ENCODE assay signal across 8 cellular contexts in the genomic region with DNA sequence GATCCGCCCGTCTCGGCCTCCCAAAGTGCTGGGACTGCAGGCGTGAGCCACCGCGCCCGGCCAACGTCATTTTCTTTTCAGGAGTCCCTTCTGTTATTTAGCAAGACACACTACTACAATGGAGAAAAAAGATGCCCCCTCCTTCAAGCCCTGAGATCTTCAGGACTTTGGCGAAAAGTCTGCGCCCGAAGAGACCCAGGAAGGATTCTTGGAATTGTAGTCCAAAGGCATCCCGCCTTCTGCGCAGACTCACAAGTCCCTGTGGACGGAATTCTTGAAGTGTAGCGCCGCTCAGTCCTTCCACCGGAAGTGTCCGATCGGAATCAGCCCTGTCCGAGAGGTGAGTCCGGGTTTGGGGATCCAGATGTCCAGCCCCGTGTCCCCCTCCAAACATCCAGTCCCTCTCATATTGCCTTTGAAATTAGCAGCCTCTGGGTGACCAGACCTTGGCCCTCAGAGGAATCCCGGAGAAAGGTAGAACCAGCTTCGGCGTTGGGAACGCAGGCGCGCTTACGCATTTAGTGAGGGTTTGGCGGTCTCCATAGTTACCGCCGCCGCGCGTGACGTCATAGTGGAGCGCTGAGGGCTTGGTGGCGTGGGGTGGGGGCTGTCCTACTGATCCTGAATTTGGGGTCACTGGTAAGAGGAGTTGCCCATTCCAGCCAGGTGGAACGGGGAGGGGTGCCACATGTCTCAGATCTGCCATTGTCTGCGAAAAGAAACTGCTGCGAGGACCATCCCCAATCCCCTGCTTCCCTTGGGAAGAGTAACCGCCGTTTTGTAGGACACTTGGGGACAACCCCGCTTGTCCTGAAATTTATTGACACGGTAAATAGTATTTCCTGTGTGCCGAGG.
DNase-seq lines count a peak whose midpoint lies in the region; ATAC-seq and TF ChIP-seq lines count a peak whose summit lies in the region.

No MANE protein-coding gene starts in this region.

- no peaks in the 10 kb centered on the region for H3K27me3 Mint-ChIP-seq in activated naive CD4-positive, alpha-beta T cell treated with anti-CD3 and anti-CD28 coated beads, Interleukin-2, amount 50 U/mL, for 24 hours

- no peaks in the 10 kb centered on the region for H3K9me3 ChIP-seq in SK-N-MC (ENCODE audit: low read depth, low read length)

- H3K27ac Mint-ChIP-seq in activated naive CD4-positive, alpha-beta T cell treated with anti-CD3 and anti-CD28 coated beads, Interleukin-2, amount 50 U/mL, for 24 hours, result peak overlapping the region; percentile 95

- ATAC-seq in HG02571 (IDR thresholded peaks at IDR 0.05; ENCODE audit: unreplicated experiment), result peak; percentile 79

- H3K4me3 ChIP-seq in NB4 (ENCODE audit: low read depth, low read length) (peak overlapping the region; percentile 92), SK-N-MC (peak overlapping the region; percentile 99)

- H3K36me3 Mint-ChIP-seq in activated naive CD4-positive, alpha-beta T cell treated with anti-CD3 and anti-CD28 coated beads, Interleukin-2, amount 50 U/mL, for 24 hours, result peaks cover 20% of the 10 kb centered on the region

- no peaks in the 10 kb centered on the region for H3K36me3 ChIP-seq in SK-N-MC (ENCODE audit: insufficient read depth, low read length)

- peaks cover 49% of the 10 kb centered on the region for H3K4me1 Mint-ChIP-seq in activated naive CD4-positive, alpha-beta T cell treated with anti-CD3 and anti-CD28 coated beads, Interleukin-2, amount 50 U/mL, for 24 hours

- peak; percentile 93 for DNase-seq in GM04504 (ENCODE audit: low read depth)
- peak; percentile 98 for DNase-seq in NB4 (ENCODE audit: low read depth)
- peak; percentile 87 for DNase-seq in SK-N-MC (ENCODE audit: low read depth, low spot score)
- peak; percentile 93 for DNase-seq in globus pallidus (ENCODE audit: low spot score)
- peak; percentile 94 for DNase-seq in non-pigmented ciliary epithelial cell (ENCODE audit: low read depth)
- peak; percentile 60 to 97 (median 92) for DNase-seq in substantia nigra (lab: John Stamatoyannopoulos, UW)

- peak; percentile 20 for TF ChIP-seq POLR2A in NB4 (IDR thresholded peaks at IDR 0.05; ENCODE audit: extremely low read depth, insufficient read length)

- peak overlapping the region; percentile 76 for H3K27ac ChIP-seq in SK-N-MC
- peak overlapping the region; percentile 83 for H3K27ac ChIP-seq in substantia nigra (ENCODE audit: low read depth, low read length, poor library complexity, severe bottlenecking)

- H3K4me3 Mint-ChIP-seq in activated naive CD4-positive, alpha-beta T cell treated with anti-CD3 and anti-CD28 coated beads, Interleukin-2, amount 50 U/mL, for 24 hours, result peak overlapping the region; percentile 94

- peak overlapping the region; percentile 86 for H3K9ac ChIP-seq in SK-N-MC (ENCODE audit: insufficient read length)

- no peak for TF ChIP-seq CTCF in NB4 (IDR thresholded peaks at IDR 0.05; ENCODE audit: low read depth, low read length)

- no peaks in the 10 kb centered on the region for H3K9me3 Mint-ChIP-seq in activated naive CD4-positive, alpha-beta T cell treated with anti-CD3 and anti-CD28 coated beads, Interleukin-2, amount 50 U/mL, for 24 hours

Comparison
In these comparisons a context has a peak if more than half of its experiments do, and no peak if none do; other contexts are left out.
1. Peak in every context shown above with its lines: DNase-seq, ATAC-seq, H3K4me3 ChIP-seq and H3K27ac ChIP-seq.